Comparison of ENCODE assay signal across 15 cellular contexts in the genomic region with DNA sequence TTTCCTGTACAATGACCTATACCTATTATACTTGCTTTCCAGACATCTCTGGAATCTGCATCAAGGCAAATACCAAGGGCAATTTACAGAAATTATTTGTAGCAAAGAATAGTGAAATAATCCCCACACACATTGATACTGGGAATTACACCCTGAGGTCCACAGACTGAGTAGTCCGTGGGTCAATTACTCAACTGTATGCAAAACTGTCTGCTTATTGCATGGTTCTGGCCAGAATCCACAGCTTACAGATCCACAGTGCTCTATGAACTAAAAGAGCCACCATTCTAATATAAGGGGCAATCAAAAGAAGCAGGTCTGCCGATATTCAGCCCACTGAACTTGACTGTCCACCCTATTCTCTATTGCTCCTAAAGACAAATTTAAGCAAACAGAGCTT. TPM values are rescaled to one million over a fixed set of nuclear protein-coding genes. Genes with fewer than 3 reads are reported as not detected.
DNase-seq lines count a peak whose midpoint lies in the region; ATAC-seq and TF ChIP-seq lines count a peak whose summit lies in the region.
"Had no signal": no experiment of that assay in that cellular context is flagged by ENCODE, and none has a peak within 500 bp of the region (broad histone marks: within the 10 kb centered on the region; RNA-seq: fewer than 3 reads in every experiment).

No MANE protein-coding gene starts in this region.

- H3K4me3 ChIP-seq in Loucy (ENCODE audit: low read length, poor library complexity, severe bottlenecking), result peak overlapping the region; percentile 17

- peaks cover 69% of the 10 kb centered on the region for H3K4me1 ChIP-seq in Loucy (ENCODE audit: insufficient read depth, low read length, poor library complexity, severe bottlenecking)

- no peaks in the 10 kb centered on the region; the same call in 1 of the 2 replicates for H3K36me3 ChIP-seq in Loucy (ENCODE audit: insufficient read depth, low read length)

- H3K9me3 Mint-ChIP-seq in neural crest cell, result no peaks in the 10 kb centered on the region
- H3K9me3 Mint-ChIP-seq: CD4-positive, alpha-beta memory T cell had no signal

- H3K36me3 Mint-ChIP-seq in neural crest cell (ENCODE audit: low read depth), result peaks cover 12% of the 10 kb centered on the region

- peaks cover 97% of the 10 kb centered on the region for H3K79me2 ChIP-seq in Loucy (ENCODE audit: insufficient read depth, low read length)

- peak overlapping the region; percentile 5 for H3K4me3 Mint-ChIP-seq in neural crest cell
- H3K4me3 Mint-ChIP-seq: CD4-positive, alpha-beta memory T cell had no signal

- no peaks in the 10 kb centered on the region for H3K27me3 Mint-ChIP-seq in neural crest cell (ENCODE audit: low read depth)
- H3K27me3 Mint-ChIP-seq: CD4-positive, alpha-beta memory T cell had no signal

- peaks cover 79% of the 10 kb centered on the region for H4K20me1 ChIP-seq in Loucy (ENCODE audit: insufficient read depth, low read length, poor library complexity, severe bottlenecking)

- peak; percentile 31 for DNase-seq in dermis blood vessel endothelial cell
- DNase-seq in neural crest cell (ENCODE audit: low read depth, low spot score), result no peak
- no peak for DNase-seq in NCI-H1105 treated with DMSO at 0.1 percent for 48 hours (lab: John Stamatoyannopoulos, UW)
- DNase-seq in OCI-M2 (lab: John Stamatoyannopoulos, UW; ENCODE audit: unreplicated experiment), result no peak
- DNase-seq: C1 segment of cervical spinal cord; Calu3; CD4-positive, alpha-beta memory T cell; COR-L47; DMS53; DMS79 treated with DMSO at 0.1 percent for 48 hours; GF-D8; H7 had no signal

- H3K9me2 ChIP-seq in Loucy (replicated peaks; ENCODE audit: low read depth, low read length), result no peaks in the 10 kb centered on the region

- no peaks in the 10 kb centered on the region for H3K27me3 ChIP-seq in Loucy (ENCODE audit: insufficient read depth, low read length, poor library complexity, severe bottlenecking)

- no peak for ATAC-seq in HG02588 (IDR thresholded peaks at IDR 0.05; ENCODE audit: unreplicated experiment)
- ATAC-seq: HCT116 had no signal

- H3K9me3 ChIP-seq in Loucy (ENCODE audit: insufficient read depth, low read depth, low read length), result no peaks in the 10 kb centered on the region

- peaks cover 29% of the 10 kb centered on the region for H3K4me1 Mint-ChIP-seq in neural crest cell

- no peak overlapping the region for H2AFZ ChIP-seq in Loucy (ENCODE audit: low read length)

- TF ChIP-seq CTCF in Loucy (conservative IDR thresholded peaks at IDR 0.05; ENCODE audit: low read length) (no peak), neural crest cell (conservative IDR thresholded peaks at IDR 0.05) (no peak)

- H3K27ac Mint-ChIP-seq in neural crest cell (ENCODE audit: unreplicated experiment), result no peak overlapping the region

- no peaks in the 10 kb centered on the region for H3F3A ChIP-seq in Loucy (ENCODE audit: low read depth)

- H3K4me2 ChIP-seq in Loucy (ENCODE audit: low read depth, low read length, poor library complexity, severe bottlenecking), result peak overlapping the region; percentile 96

- no peak overlapping the region for H3K9ac ChIP-seq in Loucy (ENCODE audit: low read depth, low read length, poor library complexity, severe bottlenecking)

RNA-seq across cellular contexts. Expression of a gene that starts 5.7 kb away (rescaled TPM):
- total RNA-seq in dermis blood vessel endothelial cell (70.8 and 98.8 TPM in 2 replicates), neural crest cell (98.4 and 107 TPM in 2 replicates)
